Comparison of ENCODE assay signal across 1 cellular context in the genomic region with DNA sequence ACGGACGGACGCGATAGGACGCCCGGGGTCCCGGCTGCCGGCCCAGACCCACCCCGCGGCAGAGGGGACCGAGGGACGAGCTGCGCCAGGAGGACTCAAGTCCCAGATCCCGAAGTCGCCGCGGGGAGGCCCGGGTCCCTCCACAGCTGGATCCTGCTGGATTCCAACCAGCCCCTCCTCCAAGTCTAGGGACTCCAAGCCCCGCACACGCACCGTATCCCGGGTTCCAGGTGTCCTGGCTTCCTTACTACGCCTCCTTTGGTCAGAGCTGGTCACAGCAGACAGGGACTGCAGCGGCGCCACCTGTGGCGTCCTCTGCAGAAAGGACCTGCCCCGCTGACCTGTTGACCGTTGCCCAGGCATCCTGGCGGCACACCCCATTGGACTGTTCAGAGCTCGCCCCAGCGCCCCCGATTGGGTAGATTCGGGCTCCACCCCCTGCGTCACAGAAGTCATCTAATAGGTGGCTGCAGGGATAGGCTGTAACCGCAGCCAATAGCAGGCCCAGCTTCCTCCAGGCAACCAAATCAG.
TF ChIP-seq lines count a peak whose summit lies in the region.

No MANE protein-coding gene starts in this region.

TF ChIP-seq in liver, 16 proteins besides CTCF, POLR2A, EP300 and RAD21 (continued from another document):
- TF ChIP-seq, protein P1, sequence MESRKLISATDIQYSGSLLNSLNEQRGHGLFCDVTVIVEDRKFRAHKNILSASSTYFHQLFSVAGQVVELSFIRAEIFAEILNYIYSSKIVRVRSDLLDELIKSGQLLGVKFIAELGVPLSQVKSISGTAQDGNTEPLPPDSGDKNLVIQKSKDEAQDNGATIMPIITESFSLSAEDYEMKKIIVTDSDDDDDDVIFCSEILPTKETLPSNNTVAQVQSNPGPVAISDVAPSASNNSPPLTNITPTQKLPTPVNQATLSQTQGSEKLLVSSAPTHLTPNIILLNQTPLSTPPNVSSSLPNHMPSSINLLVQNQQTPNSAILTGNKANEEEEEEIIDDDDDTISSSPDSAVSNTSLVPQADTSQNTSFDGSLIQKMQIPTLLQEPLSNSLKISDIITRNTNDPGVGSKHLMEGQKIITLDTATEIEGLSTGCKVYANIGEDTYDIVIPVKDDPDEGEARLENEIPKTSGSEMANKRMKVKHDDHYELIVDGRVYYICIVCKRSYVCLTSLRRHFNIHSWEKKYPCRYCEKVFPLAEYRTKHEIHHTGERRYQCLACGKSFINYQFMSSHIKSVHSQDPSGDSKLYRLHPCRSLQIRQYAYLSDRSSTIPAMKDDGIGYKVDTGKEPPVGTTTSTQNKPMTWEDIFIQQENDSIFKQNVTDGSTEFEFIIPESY (IDR thresholded peaks at IDR 0.05): no peak
- TF ChIP-seq FOXA1 (IDR thresholded peaks at IDR 0.05) (no peak), YY1 (IDR thresholded peaks at IDR 0.05) (no peak)
